ENCODE assay signal across 12 cellular contexts in genomic region chr5:57566914-57567313, GRCh38.
DNase-seq lines count a peak whose midpoint lies in the region; ATAC-seq and TF ChIP-seq lines count a peak whose summit lies in the region.
"Had no signal": no experiment of that assay in that cellular context is flagged by ENCODE, and none has a peak within 500 bp of the region (broad histone marks: within the 10 kb centered on the region; RNA-seq: fewer than 3 reads in every experiment).

No MANE protein-coding gene starts in this region.

- CTCF ChIA-PET in activated CD8-positive, alpha-beta memory T cell treated with anti-CD3 and anti-CD28 coated beads, Interleukin-2, amount 10 ng/mL, durations not matched to agents 7 days and 5 days (lab: Charles Lee): no interaction called here

- no peaks in the 10 kb centered on the region for H3K36me3 Mint-ChIP-seq in activated CD8-positive, alpha-beta memory T cell treated with anti-CD3 and anti-CD28 coated beads, Interleukin-2, amount 10 ng/mL, durations not matched to agents 7 days and 5 days

- H3K4me3 Mint-ChIP-seq in activated CD8-positive, alpha-beta memory T cell treated with anti-CD3 and anti-CD28 coated beads, Interleukin-2, amount 10 ng/mL, durations not matched to agents 7 days and 5 days: no peak overlapping the region
- H3K4me3 Mint-ChIP-seq: central memory CD8-positive, alpha-beta T cell had no signal

- H3K27me3 Mint-ChIP-seq in activated CD8-positive, alpha-beta memory T cell treated with anti-CD3 and anti-CD28 coated beads, Interleukin-2, amount 10 ng/mL, durations not matched to agents 7 days and 5 days: no peaks in the 10 kb centered on the region

- no peaks in the 10 kb centered on the region for H3K9me3 Mint-ChIP-seq in activated CD8-positive, alpha-beta memory T cell treated with anti-CD3 and anti-CD28 coated beads, Interleukin-2, amount 10 ng/mL, durations not matched to agents 7 days and 5 days (ENCODE audit: low read depth)

- TF ChIP-seq CTCF in fibroblast of mammary gland (conservative IDR thresholded peaks at IDR 0.05; ENCODE audit: control insufficient read depth, insufficient read depth, low read depth, low read length) (no peak), retinal pigment epithelial cell (conservative IDR thresholded peaks at IDR 0.05; ENCODE audit: low read depth, low read length) (no peak)

- DNase-seq in LHCN-M2 (ENCODE audit: low read depth) (peak; percentile 81), fibroblast of mammary gland (ENCODE audit: low read depth) (peak; percentile 89), retinal pigment epithelial cell (ENCODE audit: low read depth) (peak; percentile 12), DMS79 (lab: John Stamatoyannopoulos, UW) (no peak), DMS53 (lab: John Stamatoyannopoulos, UW) (no peak)
- DNase-seq in activated CD8-positive, alpha-beta memory T cell treated with anti-CD3 and anti-CD28 coated beads, Interleukin-2, amount 10 ng/mL, durations not matched to agents 7 days and 5 days: no peak
- DNase-seq: NCI-H526; stimulated activated CD4-positive, alpha-beta T cell treated with anti-CD3 and anti-CD28 coated beads, Interleukin-2, amount 100 ng/mL, for 24 hours; substantia nigra had no signal

- H3K4me1 Mint-ChIP-seq in activated CD8-positive, alpha-beta memory T cell treated with anti-CD3 and anti-CD28 coated beads, Interleukin-2, amount 10 ng/mL, durations not matched to agents 7 days and 5 days: no peaks in the 10 kb centered on the region
- H3K4me1 Mint-ChIP-seq: central memory CD8-positive, alpha-beta T cell had no signal

- no peak overlapping the region for H3K27ac Mint-ChIP-seq in activated CD8-positive, alpha-beta memory T cell treated with anti-CD3 and anti-CD28 coated beads, Interleukin-2, amount 10 ng/mL, durations not matched to agents 7 days and 5 days

- ATAC-seq in GM21529 (IDR thresholded peaks at IDR 0.05; ENCODE audit: unreplicated experiment): peak; percentile 75
- ATAC-seq in activated CD8-positive, alpha-beta memory T cell treated with anti-CD3 and anti-CD28 coated beads, Interleukin-2, amount 10 ng/mL, durations not matched to agents 7 days and 5 days: no peak
- ATAC-seq in GM21367 (IDR thresholded peaks at IDR 0.05; ENCODE audit: unreplicated experiment): no peak

- H3K4me3 ChIP-seq in fibroblast of mammary gland (ENCODE audit: control insufficient read depth, low read depth, low read length): no peak overlapping the region
- no peak overlapping the region for H3K4me3 ChIP-seq in retinal pigment epithelial cell (ENCODE audit: low read length)

Comparison
In these comparisons a context has a peak if more than half of its experiments do, and no peak if none do; other contexts are left out.
1. DNase-seq: peak in LHCN-M2 (single experiment), fibroblast of mammary gland (single experiment) and retinal pigment epithelial cell (single experiment); none in DMS79 (single experiment), DMS53 (single experiment) and activated CD8-positive, alpha-beta memory T cell treated with anti-CD3 and anti-CD28 coated beads, Interleukin-2, amount 10 ng/mL, durations not matched to agents 7 days and 5 days (single experiment).